In genomic region chr7:75773958-75774357, GRCh38 we compare ENCODE assay signal across 2 cellular contexts. TPM values are rescaled to one million over a fixed set of nuclear protein-coding genes. Genes with fewer than 3 reads are reported as not detected.
"Had no signal": no experiment of that assay in that cellular context is flagged by ENCODE, and none has a peak within 500 bp of the region (broad histone marks: within the 10 kb centered on the region; RNA-seq: fewer than 3 reads in every experiment).

No MANE protein-coding gene starts in this region.

RNA-seq across cellular contexts. Expression of gene CCL26, which starts 1.9 kb away (rescaled TPM):
- total RNA-seq: LHCN-M2 had no signal
- polyA plus RNA-seq: IgD-negative memory B cell had no signal

RNA-seq across cellular contexts. Expression of gene CCL24, which starts 39.6 kb away (rescaled TPM):
- total RNA-seq: LHCN-M2 had no signal
- polyA plus RNA-seq: IgD-negative memory B cell had no signal
